In the genomic region with DNA sequence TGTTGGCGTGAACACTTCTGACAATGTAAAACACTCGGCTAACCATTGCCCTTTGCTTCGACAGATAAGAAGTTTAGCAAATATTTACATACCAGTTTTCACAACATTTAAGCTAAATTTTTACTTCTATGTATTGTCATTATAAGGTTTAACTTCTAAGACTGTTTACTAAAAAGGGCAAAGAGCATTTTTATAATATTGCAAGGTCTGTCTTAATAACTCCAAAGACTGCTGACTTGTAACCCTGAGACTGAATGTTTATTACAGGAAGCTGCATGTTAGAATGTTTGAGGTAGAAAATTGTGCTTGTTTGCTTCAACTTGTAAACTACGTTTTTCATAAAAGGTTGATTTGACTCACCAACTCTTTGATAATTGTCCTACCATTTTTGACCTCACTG, we compare ENCODE assay signal across 1 cellular context.
TF ChIP-seq lines count a peak whose summit lies in the region.

No MANE protein-coding gene starts in this region.

TF ChIP-seq in HepG2, 621 proteins besides CTCF, POLR2A, EP300 and RAD21 (continued from another document and continues in another):
- TF ChIP-seq, protein P1, sequence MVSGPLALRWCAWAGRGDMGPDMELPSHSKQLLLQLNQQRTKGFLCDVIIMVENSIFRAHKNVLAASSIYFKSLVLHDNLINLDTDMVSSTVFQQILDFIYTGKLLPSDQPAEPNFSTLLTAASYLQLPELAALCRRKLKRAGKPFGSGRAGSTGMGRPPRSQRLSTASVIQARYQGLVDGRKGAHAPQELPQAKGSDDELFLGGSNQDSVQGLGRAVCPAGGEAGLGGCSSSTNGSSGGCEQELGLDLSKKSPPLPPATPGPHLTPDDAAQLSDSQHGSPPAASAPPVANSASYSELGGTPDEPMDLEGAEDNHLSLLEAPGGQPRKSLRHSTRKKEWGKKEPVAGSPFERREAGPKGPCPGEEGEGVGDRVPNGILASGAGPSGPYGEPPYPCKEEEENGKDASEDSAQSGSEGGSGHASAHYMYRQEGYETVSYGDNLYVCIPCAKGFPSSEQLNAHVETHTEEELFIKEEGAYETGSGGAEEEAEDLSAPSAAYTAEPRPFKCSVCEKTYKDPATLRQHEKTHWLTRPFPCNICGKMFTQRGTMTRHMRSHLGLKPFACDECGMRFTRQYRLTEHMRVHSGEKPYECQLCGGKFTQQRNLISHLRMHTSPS (CRISPR knock-in tag; IDR thresholded peaks at IDR 0.05; ENCODE audit: low read depth): no peak
- TF ChIP-seq, protein P2, sequence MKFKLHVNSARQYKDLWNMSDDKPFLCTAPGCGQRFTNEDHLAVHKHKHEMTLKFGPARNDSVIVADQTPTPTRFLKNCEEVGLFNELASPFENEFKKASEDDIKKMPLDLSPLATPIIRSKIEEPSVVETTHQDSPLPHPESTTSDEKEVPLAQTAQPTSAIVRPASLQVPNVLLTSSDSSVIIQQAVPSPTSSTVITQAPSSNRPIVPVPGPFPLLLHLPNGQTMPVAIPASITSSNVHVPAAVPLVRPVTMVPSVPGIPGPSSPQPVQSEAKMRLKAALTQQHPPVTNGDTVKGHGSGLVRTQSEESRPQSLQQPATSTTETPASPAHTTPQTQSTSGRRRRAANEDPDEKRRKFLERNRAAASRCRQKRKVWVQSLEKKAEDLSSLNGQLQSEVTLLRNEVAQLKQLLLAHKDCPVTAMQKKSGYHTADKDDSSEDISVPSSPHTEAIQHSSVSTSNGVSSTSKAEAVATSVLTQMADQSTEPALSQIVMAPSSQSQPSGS (CRISPR knock-in tag; IDR thresholded peaks at IDR 0.05): 0 out of 2 replicates have a peak, but pooled peaks have one; percentile 42
- TF ChIP-seq, protein P3, sequence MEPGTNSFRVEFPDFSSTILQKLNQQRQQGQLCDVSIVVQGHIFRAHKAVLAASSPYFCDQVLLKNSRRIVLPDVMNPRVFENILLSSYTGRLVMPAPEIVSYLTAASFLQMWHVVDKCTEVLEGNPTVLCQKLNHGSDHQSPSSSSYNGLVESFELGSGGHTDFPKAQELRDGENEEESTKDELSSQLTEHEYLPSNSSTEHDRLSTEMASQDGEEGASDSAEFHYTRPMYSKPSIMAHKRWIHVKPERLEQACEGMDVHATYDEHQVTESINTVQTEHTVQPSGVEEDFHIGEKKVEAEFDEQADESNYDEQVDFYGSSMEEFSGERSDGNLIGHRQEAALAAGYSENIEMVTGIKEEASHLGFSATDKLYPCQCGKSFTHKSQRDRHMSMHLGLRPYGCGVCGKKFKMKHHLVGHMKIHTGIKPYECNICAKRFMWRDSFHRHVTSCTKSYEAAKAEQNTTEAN (CRISPR knock-in tag; conservative IDR thresholded peaks at IDR 0.05): no peak
- TF ChIP-seq ZNF781 (CRISPR knock-in tag; IDR thresholded peaks at IDR 0.05; ENCODE audit: borderline replicate concordance, not compliant biosample characterization): no peak
- no peak for TF ChIP-seq ZNF724P (CRISPR knock-in tag; IDR thresholded peaks at IDR 0.05; ENCODE audit: borderline replicate concordance)
- TF ChIP-seq ARID2 (CRISPR knock-in tag; IDR thresholded peaks at IDR 0.05; ENCODE audit: borderline replicate concordance): no peak
- peak in 1 of 2 experiments; percentile 50; a peak in 1 of 4 replicates for TF ChIP-seq NR2F1 (CRISPR knock-in tag; IDR thresholded peaks at IDR 0.05)
- TF ChIP-seq TBX3 (IDR thresholded peaks at IDR 0.05; ENCODE audit: borderline replicate concordance): no peak; the same call in 1 of the 2 replicates
- TF ChIP-seq TEAD2 (CRISPR knock-in tag; IDR thresholded peaks at IDR 0.05): no peak
- no peak for TF ChIP-seq STAT5B (CRISPR knock-in tag; IDR thresholded peaks at IDR 0.05)
- TF ChIP-seq ZFP37 (CRISPR knock-in tag; IDR thresholded peaks at IDR 0.05; ENCODE audit: borderline replicate concordance): no peak
- no peak for TF ChIP-seq ZNF549 (CRISPR knock-in tag; IDR thresholded peaks at IDR 0.05)
- TF ChIP-seq MEF2D (CRISPR knock-in tag; IDR thresholded peaks at IDR 0.05): 0 out of 2 replicates have a peak, but pooled peaks have one; percentile 49
- TF ChIP-seq, protein P4, sequence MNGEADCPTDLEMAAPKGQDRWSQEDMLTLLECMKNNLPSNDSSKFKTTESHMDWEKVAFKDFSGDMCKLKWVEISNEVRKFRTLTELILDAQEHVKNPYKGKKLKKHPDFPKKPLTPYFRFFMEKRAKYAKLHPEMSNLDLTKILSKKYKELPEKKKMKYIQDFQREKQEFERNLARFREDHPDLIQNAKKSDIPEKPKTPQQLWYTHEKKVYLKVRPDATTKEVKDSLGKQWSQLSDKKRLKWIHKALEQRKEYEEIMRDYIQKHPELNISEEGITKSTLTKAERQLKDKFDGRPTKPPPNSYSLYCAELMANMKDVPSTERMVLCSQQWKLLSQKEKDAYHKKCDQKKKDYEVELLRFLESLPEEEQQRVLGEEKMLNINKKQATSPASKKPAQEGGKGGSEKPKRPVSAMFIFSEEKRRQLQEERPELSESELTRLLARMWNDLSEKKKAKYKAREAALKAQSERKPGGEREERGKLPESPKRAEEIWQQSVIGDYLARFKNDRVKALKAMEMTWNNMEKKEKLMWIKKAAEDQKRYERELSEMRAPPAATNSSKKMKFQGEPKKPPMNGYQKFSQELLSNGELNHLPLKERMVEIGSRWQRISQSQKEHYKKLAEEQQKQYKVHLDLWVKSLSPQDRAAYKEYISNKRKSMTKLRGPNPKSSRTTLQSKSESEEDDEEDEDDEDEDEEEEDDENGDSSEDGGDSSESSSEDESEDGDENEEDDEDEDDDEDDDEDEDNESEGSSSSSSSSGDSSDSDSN (CRISPR knock-in tag; IDR thresholded peaks at IDR 0.05): no peak
- TF ChIP-seq FIP1L1 (IDR thresholded peaks at IDR 0.05; ENCODE audit: borderline replicate concordance, insufficient read depth, low read depth, low read length): no peak
- TF ChIP-seq RFXAP (CRISPR knock-in tag; IDR thresholded peaks at IDR 0.05; ENCODE audit: borderline replicate concordance): no peak
- peak; percentile 72 for TF ChIP-seq BCL6 (CRISPR knock-in tag; IDR thresholded peaks at IDR 0.05)
- no peak for TF ChIP-seq KLF11 (CRISPR knock-in tag; IDR thresholded peaks at IDR 0.05)
- TF ChIP-seq EHMT2 (IDR thresholded peaks at IDR 0.05; ENCODE audit: borderline replicate concordance, low read depth, low read length): no peak
- TF ChIP-seq ZNF652 (CRISPR knock-in tag; IDR thresholded peaks at IDR 0.05; ENCODE audit: borderline replicate concordance, low read depth): no peak
- no peak for TF ChIP-seq MTA3 (CRISPR knock-in tag; IDR thresholded peaks at IDR 0.05)
- TF ChIP-seq XBP1 (CRISPR knock-in tag; IDR thresholded peaks at IDR 0.05): no peak
- peak; percentile 60 for TF ChIP-seq TCF7L2 (IDR thresholded peaks at IDR 0.05; ENCODE audit: low read depth, low read length)
- TF ChIP-seq NFYC (CRISPR knock-in tag; IDR thresholded peaks at IDR 0.05): no peak
- no peak for TF ChIP-seq ZNF446 (CRISPR knock-in tag; IDR thresholded peaks at IDR 0.05)
- no peak for TF ChIP-seq CCDC6 (CRISPR knock-in tag; IDR thresholded peaks at IDR 0.05)
- no peak for TF ChIP-seq CBX1 (IDR thresholded peaks at IDR 0.05; ENCODE audit: low read depth)
- TF ChIP-seq FOXK2 (IDR thresholded peaks at IDR 0.05): no peak
- TF ChIP-seq, protein P5, sequence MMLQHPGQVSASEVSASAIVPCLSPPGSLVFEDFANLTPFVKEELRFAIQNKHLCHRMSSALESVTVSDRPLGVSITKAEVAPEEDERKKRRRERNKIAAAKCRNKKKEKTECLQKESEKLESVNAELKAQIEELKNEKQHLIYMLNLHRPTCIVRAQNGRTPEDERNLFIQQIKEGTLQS (CRISPR knock-in tag; IDR thresholded peaks at IDR 0.05): no peak
- TF ChIP-seq, protein P6, sequence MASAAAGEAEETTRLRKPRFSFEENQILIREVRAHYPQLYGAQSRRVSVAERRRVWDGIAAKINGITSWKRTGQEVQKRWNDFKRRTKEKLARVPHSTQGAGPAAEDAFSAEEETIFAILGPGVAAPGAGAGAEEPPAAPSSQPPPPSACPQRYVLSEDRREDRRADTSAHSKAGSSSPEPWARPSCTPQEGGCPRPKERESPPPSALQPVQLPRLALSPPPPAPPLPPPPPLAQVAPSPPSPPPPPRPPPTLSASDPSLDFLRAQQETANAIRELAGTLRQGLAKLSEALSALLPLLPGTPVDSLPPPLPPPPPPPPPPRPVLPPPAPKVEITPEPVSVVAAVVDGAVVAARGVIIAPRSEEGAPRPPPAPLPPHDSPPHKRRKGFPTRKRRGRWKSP (CRISPR knock-in tag; IDR thresholded peaks at IDR 0.05): no peak
- no peak for TF ChIP-seq ZNF776 (CRISPR knock-in tag; IDR thresholded peaks at IDR 0.05)
- TF ChIP-seq WIZ (CRISPR knock-in tag; IDR thresholded peaks at IDR 0.05): no peak
- no peak for TF ChIP-seq IKZF4 (CRISPR knock-in tag; IDR thresholded peaks at IDR 0.05; ENCODE audit: borderline replicate concordance, low read depth, not compliant biosample characterization)
- no peak for TF ChIP-seq HOXA9 (CRISPR knock-in tag; IDR thresholded peaks at IDR 0.05; ENCODE audit: borderline replicate concordance)
- TF ChIP-seq PHF8 (CRISPR knock-in tag; IDR thresholded peaks at IDR 0.05): no peak
- TF ChIP-seq, protein P7, sequence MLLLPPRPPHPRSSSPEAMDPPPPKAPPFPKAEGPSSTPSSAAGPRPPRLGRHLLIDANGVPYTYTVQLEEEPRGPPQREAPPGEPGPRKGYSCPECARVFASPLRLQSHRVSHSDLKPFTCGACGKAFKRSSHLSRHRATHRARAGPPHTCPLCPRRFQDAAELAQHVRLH (CRISPR knock-in tag; IDR thresholded peaks at IDR 0.05; ENCODE audit: borderline replicate concordance, low read depth): no peak
- TF ChIP-seq PRMT3 (CRISPR knock-in tag; IDR thresholded peaks at IDR 0.05; ENCODE audit: borderline replicate concordance, low read depth): no peak
- peak; percentile 82 for TF ChIP-seq PPARG (CRISPR knock-in tag; conservative IDR thresholded peaks at IDR 0.05)
- TF ChIP-seq, protein P8, sequence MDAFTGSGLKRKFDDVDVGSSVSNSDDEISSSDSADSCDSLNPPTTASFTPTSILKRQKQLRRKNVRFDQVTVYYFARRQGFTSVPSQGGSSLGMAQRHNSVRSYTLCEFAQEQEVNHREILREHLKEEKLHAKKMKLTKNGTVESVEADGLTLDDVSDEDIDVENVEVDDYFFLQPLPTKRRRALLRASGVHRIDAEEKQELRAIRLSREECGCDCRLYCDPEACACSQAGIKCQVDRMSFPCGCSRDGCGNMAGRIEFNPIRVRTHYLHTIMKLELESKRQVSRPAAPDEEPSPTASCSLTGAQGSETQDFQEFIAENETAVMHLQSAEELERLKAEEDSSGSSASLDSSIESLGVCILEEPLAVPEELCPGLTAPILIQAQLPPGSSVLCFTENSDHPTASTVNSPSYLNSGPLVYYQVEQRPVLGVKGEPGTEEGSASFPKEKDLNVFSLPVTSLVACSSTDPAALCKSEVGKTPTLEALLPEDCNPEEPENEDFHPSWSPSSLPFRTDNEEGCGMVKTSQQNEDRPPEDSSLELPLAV (CRISPR knock-in tag; conservative IDR thresholded peaks at IDR 0.05; ENCODE audit: low read depth): no peak
- TF ChIP-seq ZNF12 (CRISPR knock-in tag; IDR thresholded peaks at IDR 0.05): no peak
- TF ChIP-seq SNRNP70 (IDR thresholded peaks at IDR 0.05; ENCODE audit: low read depth, low read length): no peak
- TF ChIP-seq ZNF205 (CRISPR knock-in tag; IDR thresholded peaks at IDR 0.05): no peak
- no peak for TF ChIP-seq ZNF274 (CRISPR knock-in tag; IDR thresholded peaks at IDR 0.05)
- TF ChIP-seq HDAC6 (IDR thresholded peaks at IDR 0.05; ENCODE audit: low read depth, low read length): no peak
- no peak for TF ChIP-seq PAX8 (CRISPR knock-in tag; IDR thresholded peaks at IDR 0.05; ENCODE audit: borderline replicate concordance)
- TF ChIP-seq, protein P9, sequence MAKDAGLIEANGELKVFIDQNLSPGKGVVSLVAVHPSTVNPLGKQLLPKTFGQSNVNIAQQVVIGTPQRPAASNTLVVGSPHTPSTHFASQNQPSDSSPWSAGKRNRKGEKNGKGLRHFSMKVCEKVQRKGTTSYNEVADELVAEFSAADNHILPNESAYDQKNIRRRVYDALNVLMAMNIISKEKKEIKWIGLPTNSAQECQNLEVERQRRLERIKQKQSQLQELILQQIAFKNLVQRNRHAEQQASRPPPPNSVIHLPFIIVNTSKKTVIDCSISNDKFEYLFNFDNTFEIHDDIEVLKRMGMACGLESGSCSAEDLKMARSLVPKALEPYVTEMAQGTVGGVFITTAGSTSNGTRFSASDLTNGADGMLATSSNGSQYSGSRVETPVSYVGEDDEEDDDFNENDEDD (CRISPR knock-in tag; IDR thresholded peaks at IDR 0.05; ENCODE audit: borderline replicate concordance): no peak
- TF ChIP-seq, protein P10, sequence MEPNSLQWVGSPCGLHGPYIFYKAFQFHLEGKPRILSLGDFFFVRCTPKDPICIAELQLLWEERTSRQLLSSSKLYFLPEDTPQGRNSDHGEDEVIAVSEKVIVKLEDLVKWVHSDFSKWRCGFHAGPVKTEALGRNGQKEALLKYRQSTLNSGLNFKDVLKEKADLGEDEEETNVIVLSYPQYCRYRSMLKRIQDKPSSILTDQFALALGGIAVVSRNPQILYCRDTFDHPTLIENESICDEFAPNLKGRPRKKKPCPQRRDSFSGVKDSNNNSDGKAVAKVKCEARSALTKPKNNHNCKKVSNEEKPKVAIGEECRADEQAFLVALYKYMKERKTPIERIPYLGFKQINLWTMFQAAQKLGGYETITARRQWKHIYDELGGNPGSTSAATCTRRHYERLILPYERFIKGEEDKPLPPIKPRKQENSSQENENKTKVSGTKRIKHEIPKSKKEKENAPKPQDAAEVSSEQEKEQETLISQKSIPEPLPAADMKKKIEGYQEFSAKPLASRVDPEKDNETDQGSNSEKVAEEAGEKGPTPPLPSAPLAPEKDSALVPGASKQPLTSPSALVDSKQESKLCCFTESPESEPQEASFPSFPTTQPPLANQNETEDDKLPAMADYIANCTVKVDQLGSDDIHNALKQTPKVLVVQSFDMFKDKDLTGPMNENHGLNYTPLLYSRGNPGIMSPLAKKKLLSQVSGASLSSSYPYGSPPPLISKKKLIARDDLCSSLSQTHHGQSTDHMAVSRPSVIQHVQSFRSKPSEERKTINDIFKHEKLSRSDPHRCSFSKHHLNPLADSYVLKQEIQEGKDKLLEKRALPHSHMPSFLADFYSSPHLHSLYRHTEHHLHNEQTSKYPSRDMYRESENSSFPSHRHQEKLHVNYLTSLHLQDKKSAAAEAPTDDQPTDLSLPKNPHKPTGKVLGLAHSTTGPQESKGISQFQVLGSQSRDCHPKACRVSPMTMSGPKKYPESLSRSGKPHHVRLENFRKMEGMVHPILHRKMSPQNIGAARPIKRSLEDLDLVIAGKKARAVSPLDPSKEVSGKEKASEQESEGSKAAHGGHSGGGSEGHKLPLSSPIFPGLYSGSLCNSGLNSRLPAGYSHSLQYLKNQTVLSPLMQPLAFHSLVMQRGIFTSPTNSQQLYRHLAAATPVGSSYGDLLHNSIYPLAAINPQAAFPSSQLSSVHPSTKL (CRISPR knock-in tag; IDR thresholded peaks at IDR 0.05): peak; percentile 89
- TF ChIP-seq ZNF749 (CRISPR knock-in tag; IDR thresholded peaks at IDR 0.05; ENCODE audit: borderline replicate concordance): no peak
- TF ChIP-seq, protein P11, sequence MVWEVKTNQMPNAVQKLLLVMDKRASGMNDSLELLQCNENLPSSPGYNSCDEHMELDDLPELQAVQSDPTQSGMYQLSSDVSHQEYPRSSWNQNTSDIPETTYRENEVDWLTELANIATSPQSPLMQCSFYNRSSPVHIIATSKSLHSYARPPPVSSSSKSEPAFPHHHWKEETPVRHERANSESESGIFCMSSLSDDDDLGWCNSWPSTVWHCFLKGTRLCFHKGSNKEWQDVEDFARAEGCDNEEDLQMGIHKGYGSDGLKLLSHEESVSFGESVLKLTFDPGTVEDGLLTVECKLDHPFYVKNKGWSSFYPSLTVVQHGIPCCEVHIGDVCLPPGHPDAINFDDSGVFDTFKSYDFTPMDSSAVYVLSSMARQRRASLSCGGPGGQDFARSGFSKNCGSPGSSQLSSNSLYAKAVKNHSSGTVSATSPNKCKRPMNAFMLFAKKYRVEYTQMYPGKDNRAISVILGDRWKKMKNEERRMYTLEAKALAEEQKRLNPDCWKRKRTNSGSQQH (CRISPR knock-in tag; IDR thresholded peaks at IDR 0.05; ENCODE audit: low read depth): no peak
- TF ChIP-seq YEATS2 (CRISPR knock-in tag; IDR thresholded peaks at IDR 0.05; ENCODE audit: borderline replicate concordance): no peak
- peak; percentile 96 for TF ChIP-seq ISL2 (CRISPR knock-in tag; IDR thresholded peaks at IDR 0.05)
